17 cellular contexts compared by ENCODE assay signal in genomic region chr16:49021136-49021535, GRCh38.
DNase-seq lines count a peak whose midpoint lies in the region; FAIRE-seq and TF ChIP-seq lines count a peak whose summit lies in the region.
"Had no signal": no experiment of that assay in that cellular context is flagged by ENCODE, and none has a peak within 500 bp of the region (broad histone marks: within the 10 kb centered on the region; RNA-seq: fewer than 3 reads in every experiment).

No MANE protein-coding gene starts in this region.

- H3K27me3 ChIP-seq in bronchial epithelial cell (ENCODE audit: control insufficient read depth, insufficient read depth, low read length) = no peaks in the 10 kb centered on the region
- peaks cover 3% of the 10 kb centered on the region for H3K27me3 ChIP-seq in prostate gland (replicated peaks; ENCODE audit: insufficient read depth)
- H3K27me3 ChIP-seq: Peyer's patch had no signal

- TF ChIP-seq CTCF in HEK293 (tag by site-specific recombination; IDR thresholded peaks at IDR 0.05) (no peak), bronchial epithelial cell (IDR thresholded peaks at IDR 0.05; ENCODE audit: insufficient read depth, low read length, severe bottlenecking) (no peak), prostate gland (IDR thresholded peaks at IDR 0.05) (no peak)

- DNase-seq in COR-L47 (lab: John Stamatoyannopoulos, UW) (peak; percentile 51), bronchial epithelial cell (ENCODE audit: low read depth) (peak; percentile 46), left kidney (ENCODE audit: low read depth, low spot score) (peak; percentile 83), prostate gland (ENCODE audit: low spot score) (no peak), D341Med (ENCODE audit: low spot score) (no peak), NCI-H1436 treated with DMSO at 0.1 percent for 48 hours (lab: John Stamatoyannopoulos, UW) (no peak)
- DNase-seq in activated naive CD4-positive, alpha-beta T cell (lab: John Stamatoyannopoulos, UW) = no peak
- DNase-seq: CD8-positive, alpha-beta memory T cell; effector memory CD4-positive, alpha-beta T cell; mucosa of descending colon; Peyer's patch; retina; stimulated activated naive CD8-positive, alpha-beta T cell treated with anti-CD3 and anti-CD28 coated beads, Interleukin-15, amount 100 ng/mL, for 72 hours had no signal

- H3K9me3 ChIP-seq in HEK293 (ENCODE audit: control insufficient read depth, insufficient read depth, low read depth, low read length) (no peaks in the 10 kb centered on the region), prostate gland (no peaks in the 10 kb centered on the region)
- H3K9me3 ChIP-seq: mucosa of descending colon, Peyer's patch had no signal

- no peak overlapping the region for H3K4me3 ChIP-seq in HEK293 (ENCODE audit: low read depth, low read length)
- H3K4me3 ChIP-seq in bronchial epithelial cell (ENCODE audit: low read depth, low read length) = no peak overlapping the region
- no peak overlapping the region for H3K4me3 ChIP-seq in prostate gland
- H3K4me3 ChIP-seq: GM12878, K562, mucosa of descending colon, Peyer's patch had no signal

- TF ChIP-seq POLR2A in prostate gland (IDR thresholded peaks at IDR 0.05) = no peak

- CTCF ChIA-PET in HEK293 (lab: Yijun Ruan, JAX) = interaction anchor here (0.6 kb wide), 2 partner anchors 118 to 255 kb away, joined by 3 to 5 read pairs; no protein-coding TSS in a partner anchor

- FAIRE-seq in bronchial epithelial cell (lab: Jason Lieb, UNC) = peak; percentile 52
- FAIRE-seq: GM12878, H54, K562 had no signal

- H3K27ac ChIP-seq in HEK293 (ENCODE audit: extremely low read depth, low read depth, low read length) (no peak overlapping the region), prostate gland (no peak overlapping the region)
- H3K27ac ChIP-seq: Peyer's patch had no signal

- 13% methylated on average over 9 of the region's 9 CpGs for WGBS in prostate gland

- H3K36me3 ChIP-seq in HEK293 (ENCODE audit: control insufficient read depth in 2 of 2, insufficient read depth in 1 of 2, low read length in 2 of 2) (no peaks in the 10 kb centered on the region), bronchial epithelial cell (ENCODE audit: control insufficient read depth, insufficient read depth, low read length) (no peaks in the 10 kb centered on the region), prostate gland (no peaks in the 10 kb centered on the region)
- H3K36me3 ChIP-seq: Peyer's patch had no signal

- intact Hi-C loops in prostate gland (cut with DNase I) = no loop called here

- H3K4me1 ChIP-seq in HEK293 (ENCODE audit: control insufficient read depth, insufficient read depth, low read length) = no peaks in the 10 kb centered on the region
- no peaks in the 10 kb centered on the region for H3K4me1 ChIP-seq in prostate gland (replicated peaks)
- H3K4me1 ChIP-seq: Peyer's patch had no signal

- POLR2A ChIA-PET in HEK293 (lab: Yijun Ruan, JAX) = no interaction called here

TF ChIP-seq in HEK293, 187 proteins besides CTCF, POLR2A, EP300 and RAD21:
- TF ChIP-seq ZBTB20 (tag by site-specific recombination; IDR thresholded peaks at IDR 0.05) (peak; percentile 36; the same call in 1 of the 2 replicates), GLIS1 (tag by site-specific recombination; IDR thresholded peaks at IDR 0.05) (peak; percentile 50; the same call in 1 of the 2 replicates), WT1 (tag by site-specific recombination; IDR thresholded peaks at IDR 0.05) (no peak)

Comparison
In these comparisons a context has a peak if more than half of its experiments do, and no peak if none do; other contexts are left out.
1. DNase-seq: peak in COR-L47 (single experiment), bronchial epithelial cell (single experiment) and left kidney (single experiment); none in prostate gland (single experiment), D341Med (single experiment), activated naive CD4-positive, alpha-beta T cell (0 of 4) and NCI-H1436 treated with DMSO at 0.1 percent for 48 hours (single experiment).